In the genomic region with DNA sequence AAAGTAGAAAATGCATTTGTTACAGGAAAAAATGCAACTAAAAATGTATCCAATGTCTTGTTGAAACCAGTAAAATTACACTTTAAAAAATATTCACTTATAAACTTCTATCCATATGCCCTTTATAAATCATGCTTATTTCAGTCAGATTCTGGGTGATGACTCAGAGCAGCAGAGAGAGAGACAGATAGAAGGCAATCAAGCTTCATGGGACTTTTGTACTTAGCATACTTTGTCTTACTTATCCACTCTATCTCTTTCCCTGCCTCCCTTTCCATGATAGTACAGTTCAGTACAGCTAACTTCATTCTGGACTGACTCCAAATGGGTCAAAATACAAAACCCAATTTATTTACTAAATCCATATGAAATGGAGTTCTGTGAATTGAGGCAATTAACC, we compare ENCODE assay signal across 17 cellular contexts.
DNase-seq lines count a peak whose midpoint lies in the region; ATAC-seq, FAIRE-seq and TF ChIP-seq lines count a peak whose summit lies in the region.
"Had no signal": no experiment of that assay in that cellular context is flagged by ENCODE, and none has a peak within 500 bp of the region (broad histone marks: within the 10 kb centered on the region; RNA-seq: fewer than 3 reads in every experiment).

No MANE protein-coding gene starts in this region.

- H3K4me2 ChIP-seq in SK-N-SH (no peak overlapping the region), hepatocyte (no peak overlapping the region)
- H3K4me2 ChIP-seq: BLaER1 treated with 17β-estradiol and CSF1 and Interleukin-3, amounts not matched to agents 10 nM and 100 nM had no signal

- H3F3A ChIP-seq in SK-N-SH (replicated peaks; ENCODE audit: insufficient read depth), result no peaks in the 10 kb centered on the region

- no peak for ATAC-seq in activated CD8-positive, alpha-beta T cell treated with anti-CD3 and anti-CD28 coated beads, Interleukin-2, amount 10 ng/mL, durations not matched to agents 7 days and 5 days
- no peak for ATAC-seq in GM21360 (IDR thresholded peaks at IDR 0.05; ENCODE audit: unreplicated experiment)
- ATAC-seq: CD8-positive, alpha-beta T cell; HCT116; HepG2 had no signal

- no peak overlapping the region for H3K27ac Mint-ChIP-seq in activated CD8-positive, alpha-beta T cell treated with anti-CD3 and anti-CD28 coated beads, Interleukin-2, amount 10 ng/mL, durations not matched to agents 7 days and 5 days
- H3K27ac Mint-ChIP-seq: B cell; CD8-positive, alpha-beta T cell; HFFc6 had no signal

- H3K9me2 ChIP-seq in SK-N-SH (no peaks in the 10 kb centered on the region; the same call in 1 of the 2 replicates), hepatocyte (replicated peaks; ENCODE audit: insufficient read depth) (no peaks in the 10 kb centered on the region)

- H3K27ac ChIP-seq in SK-N-SH (ENCODE audit: low read depth in 2 of 2, low read length in 1 of 2) (no peak overlapping the region), hepatocyte (no peak overlapping the region)
- H3K27ac ChIP-seq: BLaER1 treated with 17β-estradiol and CSF1 and Interleukin-3, amounts not matched to agents 10 nM and 100 nM had no signal

- H3K4me1 ChIP-seq in SK-N-SH (ENCODE audit: control insufficient read depth in 1 of 2, insufficient read depth in 2 of 2, low read depth in 1 of 2, low read length in 1 of 2) (peaks cover 0 to 2% of the 10 kb centered on the region in 2 experiments; a peak in 1 of 4 replicates), hepatocyte (ENCODE audit: insufficient read depth) (no peaks in the 10 kb centered on the region)
- H3K4me1 ChIP-seq: BLaER1 treated with 17β-estradiol and CSF1 and Interleukin-3, amounts not matched to agents 10 nM and 100 nM had no signal

- H3K9me3 ChIP-seq in SK-N-SH (no peaks in the 10 kb centered on the region), hepatocyte (ENCODE audit: low read depth) (no peaks in the 10 kb centered on the region)
- H3K9me3 ChIP-seq: BLaER1 treated with 17β-estradiol and CSF1 and Interleukin-3, amounts not matched to agents 10 nM and 100 nM had no signal

- H3K27me3 Mint-ChIP-seq in activated CD8-positive, alpha-beta T cell treated with anti-CD3 and anti-CD28 coated beads, Interleukin-2, amount 10 ng/mL, durations not matched to agents 7 days and 5 days (ENCODE audit: low read depth), result no peaks in the 10 kb centered on the region
- H3K27me3 Mint-ChIP-seq: B cell had no signal

- H3K27me3 ChIP-seq in SK-N-SH (ENCODE audit: insufficient read depth), result no peaks in the 10 kb centered on the region
- H3K27me3 ChIP-seq in bronchial epithelial cell (ENCODE audit: control insufficient read depth, insufficient read depth, low read length), result no peaks in the 10 kb centered on the region
- no peaks in the 10 kb centered on the region for H3K27me3 ChIP-seq in hepatocyte
- H3K27me3 ChIP-seq: BLaER1 treated with 17β-estradiol and CSF1 and Interleukin-3, amounts not matched to agents 10 nM and 100 nM had no signal

- H2AFZ ChIP-seq in SK-N-SH (ENCODE audit: low read depth) (0 out of 2 replicates have a peak overlapping the region, but pooled peaks have one; percentile 24), hepatocyte (no peak overlapping the region)

- TF ChIP-seq RAD21 in SK-N-SH (IDR thresholded peaks at IDR 0.05; ENCODE audit: low read length), result no peak

- CTCF ChIA-PET in SK-N-SH (lab: Yijun Ruan, JAX), result interaction anchor here (0.6 kb wide), 1 partner anchor 1619 kb away, joined by 3 read pairs; no protein-coding TSS in a partner anchor
- CTCF ChIA-PET in activated CD8-positive, alpha-beta T cell treated with anti-CD3 and anti-CD28 coated beads, Interleukin-2, amount 10 ng/mL, durations not matched to agents 7 days and 5 days (lab: Charles Lee), result no interaction called here

- DNase-seq in SK-N-SH (no peak), bronchial epithelial cell (ENCODE audit: low read depth) (peak; percentile 8), hepatocyte (ENCODE audit: low spot score) (peak; percentile 5), NCI-H82 treated with DMSO at 0.1 percent for 48 hours (lab: John Stamatoyannopoulos, UW; ENCODE audit: unreplicated experiment) (no peak)
- DNase-seq in activated CD8-positive, alpha-beta T cell treated with anti-CD3 and anti-CD28 coated beads, Interleukin-2, amount 10 ng/mL, durations not matched to agents 7 days and 5 days, result no peak
- DNase-seq: Calu3; CD8-positive, alpha-beta T cell; DMS79 treated with DMSO at 0.1 percent for 48 hours; GF-D8; GOT3; H7; HFFc6 had no signal

- POLR2A ChIA-PET in SK-N-SH (lab: Yijun Ruan, JAX), result no interaction called here
- POLR2A ChIA-PET in activated CD8-positive, alpha-beta T cell treated with anti-CD3 and anti-CD28 coated beads, Interleukin-2, amount 10 ng/mL, durations not matched to agents 7 days and 5 days (lab: Charles Lee), result no interaction called here

- TF ChIP-seq CTCF in SK-N-SH (IDR thresholded peaks at IDR 0.05) (no peak), bronchial epithelial cell (IDR thresholded peaks at IDR 0.05; ENCODE audit: insufficient read depth, low read length, severe bottlenecking) (no peak), hepatocyte (IDR thresholded peaks at IDR 0.05; ENCODE audit: poor library complexity) (no peak)

- H3K36me3 Mint-ChIP-seq in activated CD8-positive, alpha-beta T cell treated with anti-CD3 and anti-CD28 coated beads, Interleukin-2, amount 10 ng/mL, durations not matched to agents 7 days and 5 days (ENCODE audit: low read depth), result no peaks in the 10 kb centered on the region
- H3K36me3 Mint-ChIP-seq: CD8-positive, alpha-beta T cell had no signal

- H3K4me3 ChIP-seq in SK-N-SH (ENCODE audit: low read depth in 2 of 2, low read length in 1 of 2), result no peak overlapping the region
- H3K4me3 ChIP-seq in bronchial epithelial cell (ENCODE audit: low read depth, low read length), result no peak overlapping the region
- H3K4me3 ChIP-seq in hepatocyte, result no peak overlapping the region
- H3K4me3 ChIP-seq: BLaER1 treated with 17β-estradiol and CSF1 and Interleukin-3, amounts not matched to agents 10 nM and 100 nM had no signal

- H4K20me1 ChIP-seq in SK-N-SH (ENCODE audit: insufficient read depth) (no peaks in the 10 kb centered on the region), hepatocyte (ENCODE audit: insufficient read depth, poor library complexity, severe bottlenecking) (no peaks in the 10 kb centered on the region)
- H4K20me1 ChIP-seq: BLaER1 treated with 17β-estradiol and CSF1 and Interleukin-3, amounts not matched to agents 10 nM and 100 nM had no signal

- no peaks in the 10 kb centered on the region for H3K79me2 ChIP-seq in SK-N-SH (ENCODE audit: insufficient read depth)
- no peaks in the 10 kb centered on the region for H3K79me2 ChIP-seq in hepatocyte

- no peaks in the 10 kb centered on the region for H3K9me3 Mint-ChIP-seq in activated CD8-positive, alpha-beta T cell treated with anti-CD3 and anti-CD28 coated beads, Interleukin-2, amount 10 ng/mL, durations not matched to agents 7 days and 5 days (ENCODE audit: insufficient read depth)
- H3K9me3 Mint-ChIP-seq: CD8-positive, alpha-beta T cell had no signal

- H3K36me3 ChIP-seq in SK-N-SH (replicated peaks in 1 of 2; ENCODE audit: control insufficient read depth in 1 of 2, insufficient read depth in 2 of 2, low read length in 1 of 2), result no peaks in the 10 kb centered on the region
- H3K36me3 ChIP-seq in bronchial epithelial cell (ENCODE audit: control insufficient read depth, insufficient read depth, low read length), result no peaks in the 10 kb centered on the region
- H3K36me3 ChIP-seq in hepatocyte (replicated peaks; ENCODE audit: insufficient read depth, low read depth), result no peaks in the 10 kb centered on the region
- H3K36me3 ChIP-seq: BLaER1 treated with 17β-estradiol and CSF1 and Interleukin-3, amounts not matched to agents 10 nM and 100 nM had no signal

- no peaks in the 10 kb centered on the region for H3K4me1 Mint-ChIP-seq in activated CD8-positive, alpha-beta T cell treated with anti-CD3 and anti-CD28 coated beads, Interleukin-2, amount 10 ng/mL, durations not matched to agents 7 days and 5 days (ENCODE audit: low read depth)
- H3K4me1 Mint-ChIP-seq: B cell had no signal

- no peak for FAIRE-seq in bronchial epithelial cell (lab: Jason Lieb, UNC)
- FAIRE-seq: HepG2 had no signal

- TF ChIP-seq EP300 in SK-N-SH (IDR thresholded peaks at IDR 0.05; ENCODE audit: borderline replicate concordance in 1 of 2, low read depth in 1 of 2, low read length in 1 of 2), result no peak

- H3K9ac ChIP-seq in SK-N-SH, result no peak overlapping the region
- H3K9ac ChIP-seq: BLaER1 treated with 17β-estradiol and CSF1 and Interleukin-3, amounts not matched to agents 10 nM and 100 nM had no signal

- H3K4me3 Mint-ChIP-seq in activated CD8-positive, alpha-beta T cell treated with anti-CD3 and anti-CD28 coated beads, Interleukin-2, amount 10 ng/mL, durations not matched to agents 7 days and 5 days, result no peak overlapping the region
- H3K4me3 Mint-ChIP-seq: B cell; CD8-positive, alpha-beta T cell; HFFc6 had no signal

TF ChIP-seq in SK-N-SH, 30 proteins besides CTCF, POLR2A, EP300 and RAD21:
- TF ChIP-seq EZH2phosphoT487 (IDR thresholded peaks at IDR 0.05; ENCODE audit: borderline replicate concordance, low read depth) (no peak), PBX3 (IDR thresholded peaks at IDR 0.05) (peak; percentile 35; the same call in 1 of the 2 replicates), FOSL2 (IDR thresholded peaks at IDR 0.05; ENCODE audit: borderline replicate concordance, low read depth) (0 out of 2 replicates have a peak, but pooled peaks have one; percentile 18), JUND (IDR thresholded peaks at IDR 0.05) (0 out of 2 replicates have a peak, but pooled peaks have one; percentile 27)

Comparison
In these comparisons a context has a peak if more than half of its experiments do, and no peak if none do; other contexts are left out.
1. DNase-seq: peak in bronchial epithelial cell (single experiment) and hepatocyte (single experiment); none in SK-N-SH (single experiment), activated CD8-positive, alpha-beta T cell treated with anti-CD3 and anti-CD28 coated beads, Interleukin-2, amount 10 ng/mL, durations not matched to agents 7 days and 5 days (single experiment) and NCI-H82 treated with DMSO at 0.1 percent for 48 hours (single experiment).